ENCODE assay signal across 16 cellular contexts in genomic region chr3:48692551-48692950, GRCh38. TPM values are rescaled to one million over a fixed set of nuclear protein-coding genes. Genes with fewer than 3 reads are reported as not detected.
DNase-seq lines count a peak whose midpoint lies in the region; ATAC-seq and TF ChIP-seq lines count a peak whose summit lies in the region.
"Had no signal": no experiment of that assay in that cellular context is flagged by ENCODE, and none has a peak within 500 bp of the region (broad histone marks: within the 10 kb centered on the region; RNA-seq: fewer than 3 reads in every experiment).

No MANE protein-coding gene starts in this region.

- H2AFZ ChIP-seq in Karpas-422 (ENCODE audit: low read length) = no peak overlapping the region

- CTCF ChIA-PET in RWPE1 (lab: Yijun Ruan, JAX) = no interaction called here

- no peak overlapping the region for H3K4me2 ChIP-seq in Karpas-422 (ENCODE audit: low read depth, low read length, poor library complexity, severe bottlenecking)
- H3K4me2 ChIP-seq: KMS-11 had no signal

- H3K36me3 ChIP-seq in subcutaneous abdominal adipose tissue (ENCODE audit: control insufficient read depth in 5 of 5, insufficient read depth in 5 of 5, low read length in 5 of 5) = peaks cover 16 to 76% (median 70%) of the 10 kb centered on the region in 5 donors
- peaks cover 59% of the 10 kb centered on the region; the same call in 1 of the 2 replicates for H3K36me3 ChIP-seq in Karpas-422 (ENCODE audit: insufficient read depth, low read length)

- H3K9me3 ChIP-seq in subcutaneous abdominal adipose tissue (ENCODE audit: control insufficient read depth in 5 of 5, low read length in 5 of 5) (no peaks in the 10 kb centered on the region), Karpas-422 (ENCODE audit: low read length) (no peaks in the 10 kb centered on the region)

- H3K27me3 Mint-ChIP-seq in brain = no peaks in the 10 kb centered on the region
- H3K27me3 Mint-ChIP-seq: naive B cell; stimulated activated naive CD8-positive, alpha-beta T cell treated with anti-CD3 and anti-CD28 coated beads, Interleukin-15, amount 100 ng/mL, for 72 hours had no signal

- no peak overlapping the region for H3K4me3 ChIP-seq in subcutaneous abdominal adipose tissue (ENCODE audit: low read depth in 1 of 5, low read length in 5 of 5)
- no peak overlapping the region for H3K4me3 ChIP-seq in Karpas-422 (ENCODE audit: low read length)
- H3K4me3 ChIP-seq: GM12878 had no signal

- peak overlapping the region in 4 of 5 experiments; percentile 34 to 95 (median 66) for H3K27ac Mint-ChIP-seq in brain

- H3K27ac ChIP-seq in RWPE1 = peak overlapping the region; percentile 27; the same call in 1 of the 2 replicates
- peak overlapping the region; percentile 81 for H3K27ac ChIP-seq in subcutaneous abdominal adipose tissue (ENCODE audit: low read depth, low read length)
- no peak overlapping the region for H3K27ac ChIP-seq in Karpas-422 (ENCODE audit: low read length)
- H3K27ac ChIP-seq: KMS-11 had no signal

- H3K79me2 ChIP-seq in Karpas-422 (ENCODE audit: low read length) = peaks cover 31% of the 10 kb centered on the region

- DNase-seq in RWPE1 (ENCODE audit: low spot score) (no peak), kidney tubule cell (ENCODE audit: low spot score) (peak; percentile 44), Karpas-422 (no peak)
- DNase-seq: activated naive CD4-positive, alpha-beta T cell; AML-193; naive B cell; NCI-H1417; NCI-H345; SHP77; stimulated activated naive CD8-positive, alpha-beta T cell treated with anti-CD3 and anti-CD28 coated beads, Interleukin-15, amount 100 ng/mL, for 72 hours had no signal

- no peaks in the 10 kb centered on the region for H3K9me3 Mint-ChIP-seq in brain
- H3K9me3 Mint-ChIP-seq: naive B cell; stimulated activated naive CD8-positive, alpha-beta T cell treated with anti-CD3 and anti-CD28 coated beads, Interleukin-15, amount 100 ng/mL, for 72 hours had no signal

- no peak for TF ChIP-seq CTCF in RWPE1 (conservative IDR thresholded peaks at IDR 0.05; ENCODE audit: low read depth)
- TF ChIP-seq CTCF in brain (conservative IDR thresholded peaks at IDR 0.05) = no peak

- H3K4me1 ChIP-seq in subcutaneous abdominal adipose tissue (ENCODE audit: control insufficient read depth in 5 of 5, insufficient read depth in 5 of 5, low read length in 5 of 5) (peaks cover 0 to 20% (median 16%) of the 10 kb centered on the region in 5 donors), Karpas-422 (ENCODE audit: low read length) (peaks cover 3% of the 10 kb centered on the region; the same call in 1 of the 2 replicates)

- no peaks in the 10 kb centered on the region for H3K27me3 ChIP-seq in subcutaneous abdominal adipose tissue (ENCODE audit: control insufficient read depth in 5 of 5, insufficient read depth in 4 of 5, low read length in 5 of 5)
- no peaks in the 10 kb centered on the region for H3K27me3 ChIP-seq in Karpas-422 (ENCODE audit: low read length)

- H3K9ac ChIP-seq in subcutaneous abdominal adipose tissue (ENCODE audit: low read length in 5 of 5) = no peak overlapping the region
- no peak overlapping the region for H3K9ac ChIP-seq in Karpas-422 (ENCODE audit: low read length)
- H3K9ac ChIP-seq: KMS-11 had no signal

- ATAC-seq in GM18858 (IDR thresholded peaks at IDR 0.05; ENCODE audit: unreplicated experiment) (no peak), GM18505 (IDR thresholded peaks at IDR 0.05; ENCODE audit: unreplicated experiment) (no peak)
- ATAC-seq: GM12878; stimulated activated naive CD8-positive, alpha-beta T cell treated with anti-CD3 and anti-CD28 coated beads, Interleukin-15, amount 100 ng/mL, for 72 hours had no signal

- H4K20me1 ChIP-seq in Karpas-422 (ENCODE audit: insufficient read depth, low read depth, low read length) = peaks cover 43% of the 10 kb centered on the region

- no peak for TF ChIP-seq POLR2A in GM18505 (IDR thresholded peaks at IDR 0.05; ENCODE audit: borderline replicate concordance, extremely low read depth, insufficient read depth, insufficient read length)

- H3K4me3 Mint-ChIP-seq in brain = peak overlapping the region in 2 of 5 experiments; percentile 85 to 89
- H3K4me3 Mint-ChIP-seq: stimulated activated naive CD8-positive, alpha-beta T cell treated with anti-CD3 and anti-CD28 coated beads, Interleukin-15, amount 100 ng/mL, for 72 hours had no signal

- no peaks in the 10 kb centered on the region for H3K9me2 ChIP-seq in Karpas-422 (replicated peaks; ENCODE audit: insufficient read depth, low read length)

- H3K4me1 Mint-ChIP-seq in brain = peaks cover 45% of the 10 kb centered on the region

- POLR2A ChIA-PET in RWPE1 (lab: Yijun Ruan, JAX; ENCODE audit: low non-redundant PET) = no interaction called here

- H3K36me3 Mint-ChIP-seq in brain = peaks cover 67% of the 10 kb centered on the region

RNA-seq across cellular contexts. Expression of gene NCKIPSD, which starts 6.8 kb away (rescaled TPM):
- 42.2 TPM for polyA plus RNA-seq in brain (ENCODE audit: insufficient read depth, low read depth, low replicate concordance)
- total RNA-seq in Karpas-422 (2014; rRNA removed; shearing (Covaris generic); ENCODE audit: low replicate concordance) = 25.5 and 36.1 TPM in 2 replicates

RNA-seq across cellular contexts. Expression of gene IP6K2, which starts 24.5 kb away (rescaled TPM):
- polyA plus RNA-seq in brain (ENCODE audit: insufficient read depth, low read depth, low replicate concordance) = 121 TPM
- total RNA-seq in Karpas-422 (2014; rRNA removed; shearing (Covaris generic); ENCODE audit: low replicate concordance) = 93.6 and 104 TPM in 2 replicates

RNA-seq across cellular contexts. Expression of gene CELSR3, which starts 29.9 kb away (rescaled TPM):
- polyA plus RNA-seq in brain (ENCODE audit: insufficient read depth, low read depth, low replicate concordance) = 23.1 TPM
- 3.8 and 7.0 TPM in 2 replicates for total RNA-seq in Karpas-422 (2014; rRNA removed; shearing (Covaris generic); ENCODE audit: low replicate concordance)

RNA-seq across cellular contexts. Expression of gene SLC26A6, which starts 57.3 kb away (rescaled TPM):
- 3.8 TPM for polyA plus RNA-seq in brain (ENCODE audit: insufficient read depth, low read depth, low replicate concordance)
- total RNA-seq in Karpas-422 (2014; rRNA removed; shearing (Covaris generic); ENCODE audit: low replicate concordance) = 52.7 and 69.1 TPM in 2 replicates
